22 cellular contexts compared by ENCODE assay signal in genomic region chr16:88807142-88807625, GRCh38. TPM values are rescaled to one million over a fixed set of nuclear protein-coding genes. Genes with fewer than 3 reads are reported as not detected.
DNase-seq lines count a peak whose midpoint lies in the region; ATAC-seq and TF ChIP-seq lines count a peak whose summit lies in the region.
"Had no signal": no experiment of that assay in that cellular context is flagged by ENCODE, and none has a peak within 500 bp of the region (broad histone marks: within the 10 kb centered on the region; RNA-seq: fewer than 3 reads in every experiment).

No MANE protein-coding gene starts in this region.

- H3K9ac ChIP-seq in Karpas-422 (ENCODE audit: low read length) = no peak overlapping the region
- no peak overlapping the region for H3K9ac ChIP-seq in PC-3 (ENCODE audit: low read length)

- no peaks in the 10 kb centered on the region for H3K9me3 Mint-ChIP-seq in activated naive CD8-positive, alpha-beta T cell treated with anti-CD3 and anti-CD28 coated beads, Interleukin-2, amount 50 U/mL, for 24 hours
- no peaks in the 10 kb centered on the region for H3K9me3 Mint-ChIP-seq in nephron progenitor cell
- H3K9me3 Mint-ChIP-seq: activated T-helper 2 cell treated with anti-CD3 and anti-CD28 coated beads, Interferon-gamma antibody, Interleukin-2, Interleukin-4, amounts not matched to agents 10 μg/mL and 5 μg/mL and 100 μg/mL, durations not matched to agents 14 hours and 24 hours and 36 hours; CD8-positive, alpha-beta T cell; nephron had no signal

- H3K27ac ChIP-seq in Karpas-422 (ENCODE audit: low read length) = no peak overlapping the region
- no peak overlapping the region for H3K27ac ChIP-seq in upper lobe of right lung
- no peak overlapping the region for H3K27ac ChIP-seq in PC-3 (ENCODE audit: low read length)
- H3K27ac ChIP-seq: brain microvascular endothelial cell, sigmoid colon, thyroid gland had no signal

- H2AFZ ChIP-seq in Karpas-422 (ENCODE audit: low read length) (no peak overlapping the region), PC-3 (ENCODE audit: low read length) (no peak overlapping the region)

- H4K20me1 ChIP-seq in Karpas-422 (ENCODE audit: insufficient read depth, low read depth, low read length) (peaks cover 35% of the 10 kb centered on the region; the same call in 1 of the 2 replicates), PC-3 (ENCODE audit: low read length) (peaks cover 8% of the 10 kb centered on the region; the same call in 1 of the 2 replicates)

- H3K79me2 ChIP-seq in Karpas-422 (ENCODE audit: low read length) (peaks cover 38% of the 10 kb centered on the region), PC-3 (ENCODE audit: low read length) (peaks cover 51% of the 10 kb centered on the region)

- no peak for ATAC-seq in activated naive CD8-positive, alpha-beta T cell treated with anti-CD3 and anti-CD28 coated beads, Interleukin-2, amount 50 U/mL, for 24 hours
- ATAC-seq in upper lobe of right lung = no peak
- ATAC-seq in PC-3 = no peak
- ATAC-seq: CD8-positive, alpha-beta T cell; esophagus mucosa had no signal

- DNase-seq in stimulated activated CD4-positive, alpha-beta T cell treated with anti-CD3 and anti-CD28 coated beads, Interleukin-15, amount 100 ng/mL, for 24 hours = peak; percentile 38
- no peak for DNase-seq in stimulated activated CD4-positive, alpha-beta T cell treated with anti-CD3 and anti-CD28 coated beads, Interleukin-4, amount 100 ng/mL, for 4 hours
- DNase-seq in Karpas-422 (peak; percentile 49), upper lobe of right lung (peak; percentile 60), PC-3 (no peak), nephron progenitor cell (no peak)
- no peak for DNase-seq in activated naive CD8-positive, alpha-beta T cell treated with anti-CD3 and anti-CD28 coated beads, Interleukin-2, amount 50 U/mL, for 24 hours
- DNase-seq in activated CD4-positive, CD25-positive, alpha-beta regulatory T cell (lab: John Stamatoyannopoulos, UW) = no peak
- DNase-seq: brain microvascular endothelial cell; CD8-positive, alpha-beta T cell; DMS53; effector memory CD4-positive, alpha-beta T cell; foreskin melanocyte; hippocampal formation; NCI-H1417; posterior cingulate gyrus; sigmoid colon; stimulated activated naive CD4-positive, alpha-beta T cell treated with Interleukin-2 at 50 U/mL for 16 hours; thyroid gland had no signal

- no peaks in the 10 kb centered on the region for H3K27me3 Mint-ChIP-seq in activated naive CD8-positive, alpha-beta T cell treated with anti-CD3 and anti-CD28 coated beads, Interleukin-2, amount 50 U/mL, for 24 hours
- H3K27me3 Mint-ChIP-seq in nephron progenitor cell (ENCODE audit: low read depth, poor library complexity) = peaks cover 3% of the 10 kb centered on the region

- BruUV-seq in PC-3 (replicated peaks; lab: Mats Ljungman, UMichigan) = no TSS peak

- H3K27ac Mint-ChIP-seq in activated naive CD8-positive, alpha-beta T cell treated with anti-CD3 and anti-CD28 coated beads, Interleukin-2, amount 50 U/mL, for 24 hours = peak overlapping the region; percentile 39
- no peak overlapping the region for H3K27ac Mint-ChIP-seq in nephron progenitor cell
- H3K27ac Mint-ChIP-seq: activated T-helper 2 cell treated with anti-CD3 and anti-CD28 coated beads, Interferon-gamma antibody, Interleukin-2, Interleukin-4, amounts not matched to agents 10 μg/mL and 5 μg/mL and 100 μg/mL, durations not matched to agents 14 hours and 24 hours and 36 hours; CD8-positive, alpha-beta T cell; nephron had no signal

- TF ChIP-seq CTCF in upper lobe of right lung (IDR thresholded peaks at IDR 0.05) (no peak), PC-3 (conservative IDR thresholded peaks at IDR 0.05; ENCODE audit: low read depth, low read length) (no peak), nephron progenitor cell (IDR thresholded peaks at IDR 0.05) (no peak)

- peaks cover 24% of the 10 kb centered on the region for H3K4me1 Mint-ChIP-seq in activated naive CD8-positive, alpha-beta T cell treated with anti-CD3 and anti-CD28 coated beads, Interleukin-2, amount 50 U/mL, for 24 hours
- H3K4me1 Mint-ChIP-seq in nephron progenitor cell = peaks cover 12% of the 10 kb centered on the region
- H3K4me1 Mint-ChIP-seq: nephron had no signal

- peak overlapping the region; percentile 14 for H3K4me3 Mint-ChIP-seq in activated naive CD8-positive, alpha-beta T cell treated with anti-CD3 and anti-CD28 coated beads, Interleukin-2, amount 50 U/mL, for 24 hours
- H3K4me3 Mint-ChIP-seq in nephron progenitor cell = no peak overlapping the region
- H3K4me3 Mint-ChIP-seq: CD8-positive, alpha-beta T cell had no signal

- POLR2A ChIA-PET in PC-3 (lab: Charles Lee; ENCODE audit: unreplicated experiment) = no interaction called here

- peaks cover 22% of the 10 kb centered on the region; the same call in 1 of the 2 replicates for H3K36me3 ChIP-seq in Karpas-422 (ENCODE audit: insufficient read depth, low read length)
- H3K36me3 ChIP-seq in upper lobe of right lung = peaks cover 14% of the 10 kb centered on the region
- H3K36me3 ChIP-seq in PC-3 (ENCODE audit: low read depth, low read length) = peaks cover 12% of the 10 kb centered on the region; the same call in 1 of the 2 replicates

- CTCF ChIA-PET in PC-3 (lab: Charles Lee) = no interaction called here

- H3K4me3 ChIP-seq in Karpas-422 (ENCODE audit: low read length) (no peak overlapping the region), upper lobe of right lung (no peak overlapping the region), PC-3 (ENCODE audit: low read length) (no peak overlapping the region)
- H3K4me3 ChIP-seq: sigmoid colon, thyroid gland had no signal

- H3F3A ChIP-seq in PC-3 (ENCODE audit: low read length, unreplicated experiment) = no peaks in the 10 kb centered on the region

- H3K9me3 ChIP-seq in Karpas-422 (ENCODE audit: low read length) (peaks cover 3% of the 10 kb centered on the region; the same call in 1 of the 2 replicates), upper lobe of right lung (no peaks in the 10 kb centered on the region), PC-3 (ENCODE audit: low read length) (no peaks in the 10 kb centered on the region)
- H3K9me3 ChIP-seq: sigmoid colon, thyroid gland had no signal

- H3K27me3 ChIP-seq in Karpas-422 (ENCODE audit: low read length) (no peaks in the 10 kb centered on the region), upper lobe of right lung (no peaks in the 10 kb centered on the region), PC-3 (ENCODE audit: low read length) (no peaks in the 10 kb centered on the region)
- H3K27me3 ChIP-seq: brain microvascular endothelial cell, thyroid gland had no signal

- H3K4me1 ChIP-seq in Karpas-422 (ENCODE audit: low read length) (peaks cover 49% of the 10 kb centered on the region), upper lobe of right lung (peaks cover 24% of the 10 kb centered on the region), PC-3 (ENCODE audit: insufficient read depth, low read length) (peaks cover 17% of the 10 kb centered on the region)

- intact Hi-C loops in upper lobe of right lung (cut with DNase I) = no loop called here
- intact Hi-C loops in PC-3 (cut with micrococcal nuclease) = no loop called here

- no peaks in the 10 kb centered on the region for H3K9me2 ChIP-seq in Karpas-422 (replicated peaks; ENCODE audit: insufficient read depth, low read length)
- no peaks in the 10 kb centered on the region for H3K9me2 ChIP-seq in PC-3 (replicated peaks; ENCODE audit: low read length)

- peaks cover 34% of the 10 kb centered on the region for H3K36me3 Mint-ChIP-seq in activated naive CD8-positive, alpha-beta T cell treated with anti-CD3 and anti-CD28 coated beads, Interleukin-2, amount 50 U/mL, for 24 hours (ENCODE audit: low read depth)
- peaks cover 5% of the 10 kb centered on the region for H3K36me3 Mint-ChIP-seq in nephron progenitor cell (ENCODE audit: low read depth)

- H3K4me2 ChIP-seq in Karpas-422 (ENCODE audit: low read depth, low read length, poor library complexity, severe bottlenecking) (no peak overlapping the region), PC-3 (ENCODE audit: low read length) (no peak overlapping the region)

RNA-seq across cellular contexts. Expression of gene CDT1, which starts 3.6 kb away (rescaled TPM):
- total RNA-seq in Karpas-422 (2014; rRNA removed; shearing (Covaris generic); ENCODE audit: low replicate concordance) = 20.4 and 40.3 TPM in 2 replicates
- total RNA-seq in upper lobe of right lung = 1.0 TPM
- 43.0 and 76.6 TPM in 2 replicates for total RNA-seq in PC-3 (2014; rRNA removed)

RNA-seq across cellular contexts. Expression of gene APRT, which starts 4.5 kb away (rescaled TPM):
- 193 and 232 TPM in 2 replicates for total RNA-seq in Karpas-422 (2014; rRNA removed; shearing (Covaris generic); ENCODE audit: low replicate concordance)
- total RNA-seq in upper lobe of right lung (85.2 TPM), PC-3 (2014; rRNA removed) (346 and 350 TPM in 2 replicates)

RNA-seq across cellular contexts. Expression of gene PIEZO1, which starts 22.2 kb away (rescaled TPM):
- 1.8 and 2.1 TPM in 2 replicates for total RNA-seq in Karpas-422 (2014; rRNA removed; shearing (Covaris generic); ENCODE audit: low replicate concordance)
- total RNA-seq in upper lobe of right lung (196 TPM), PC-3 (2014; rRNA removed) (180 and 251 TPM in 2 replicates)

RNA-seq across cellular contexts. Expression of gene GALNS, which starts 49.6 kb away (rescaled TPM):
- 18.1 and 26.8 TPM in 2 replicates for total RNA-seq in Karpas-422 (2014; rRNA removed; shearing (Covaris generic); ENCODE audit: low replicate concordance)
- total RNA-seq in upper lobe of right lung (32.8 TPM), PC-3 (2014; rRNA removed) (18.3 and 25.5 TPM in 2 replicates)

RNA-seq across cellular contexts. Expression of gene TRAPPC2L, which starts 49.7 kb away (rescaled TPM):
- total RNA-seq in Karpas-422 (2014; rRNA removed; shearing (Covaris generic); ENCODE audit: low replicate concordance) = 58.0 and 84.6 TPM in 2 replicates
- total RNA-seq in upper lobe of right lung (43.9 TPM), PC-3 (2014; rRNA removed) (42.0 and 77.5 TPM in 2 replicates)

Comparison
In these comparisons a context has a peak if more than half of its experiments do, and no peak if none do; other contexts are left out.
1. DNase-seq: peak in stimulated activated CD4-positive, alpha-beta T cell treated with anti-CD3 and anti-CD28 coated beads, Interleukin-15, amount 100 ng/mL, for 24 hours (single experiment), Karpas-422 (single experiment) and upper lobe of right lung (single experiment); none in stimulated activated CD4-positive, alpha-beta T cell treated with anti-CD3 and anti-CD28 coated beads, Interleukin-4, amount 100 ng/mL, for 4 hours (0 of 2), activated naive CD8-positive, alpha-beta T cell treated with anti-CD3 and anti-CD28 coated beads, Interleukin-2, amount 50 U/mL, for 24 hours (single experiment), activated CD4-positive, CD25-positive, alpha-beta regulatory T cell (0 of 4), PC-3 (single experiment) and nephron progenitor cell (single experiment).
2. RNA of gene CDT1, which starts 3.6 kb away (total RNA-seq): 43.0 to 76.6 TPM in PC-3 and 20.4 to 40.3 TPM in Karpas-422; 1.0 TPM in upper lobe of right lung (single experiment); every median in the first group is over 10 times any median in the second.
3. RNA of gene PIEZO1, which starts 22.2 kb away (total RNA-seq): 196 TPM in upper lobe of right lung (single experiment) and 180 to 251 TPM in PC-3; 1.8 to 2.1 TPM in Karpas-422; every median in the first group is over 10 times any median in the second.